ENCODE assay signal across 13 cellular contexts in genomic region chr5:60517094-60517694, GRCh38.
"Had no signal": no experiment of that assay in that cellular context is flagged by ENCODE, and none has a peak within 500 bp of the region (broad histone marks: within the 10 kb centered on the region; RNA-seq: fewer than 3 reads in every experiment).

No MANE protein-coding gene starts in this region.

- H3K27ac ChIP-seq: gastrocnemius medialis, right atrium auricular region, skin epidermis had no signal

- H3K4me3 Mint-ChIP-seq: activated T-cell treated with anti-CD3 and anti-CD28 coated beads, Interleukin-2, amount 50 U/mL, for 72 hours; central memory CD8-positive, alpha-beta T cell; immature natural killer cell; T-helper 1 cell treated with Interleukin-12 subunit alpha and Interleukin-12 subunit beta and Interleukin-4 antibody, amounts not matched to agents 30 μg/mL and 1 μg/mL, for 36 hours had no signal

- H3K4me3 ChIP-seq: ascending aorta, coronary artery, gastrocnemius medialis, prostate gland, right atrium auricular region, skin epidermis had no signal

- H3K27me3 Mint-ChIP-seq: central memory CD8-positive, alpha-beta T cell had no signal

- H3K9me3 Mint-ChIP-seq: activated T-cell treated with anti-CD3 and anti-CD28 coated beads, Interleukin-2, amount 50 U/mL, for 72 hours; central memory CD8-positive, alpha-beta T cell; T-helper 1 cell treated with Interleukin-12 subunit alpha and Interleukin-12 subunit beta and Interleukin-4 antibody, amounts not matched to agents 30 μg/mL and 1 μg/mL, for 36 hours had no signal

- DNase-seq: activated CD4-positive, CD25-positive, alpha-beta regulatory T cell treated with anti-CD3 and anti-CD28 coated beads, Interleukin-2, amount 50 U/mL, for 72 hours; activated effector memory CD4-positive, alpha-beta T cell treated with anti-CD3 and anti-CD28 coated beads, Interleukin-2, amount 50 U/mL, for 16 hours; activated naive CD4-positive, alpha-beta T cell treated with anti-CD3 and anti-CD28 coated beads, Interleukin-2, amount 50 U/mL, for 16 hours; activated T-cell treated with anti-CD3 and anti-CD28 coated beads, Interleukin-2, amount 50 U/mL, for 72 hours; gastrocnemius medialis; immature natural killer cell had no signal

- H3K36me3 ChIP-seq: ascending aorta, gastrocnemius medialis, prostate gland, right atrium auricular region had no signal

- H3K27ac Mint-ChIP-seq: activated T-cell treated with anti-CD3 and anti-CD28 coated beads, Interleukin-2, amount 50 U/mL, for 72 hours; immature natural killer cell; T-helper 1 cell treated with Interleukin-12 subunit alpha and Interleukin-12 subunit beta and Interleukin-4 antibody, amounts not matched to agents 30 μg/mL and 1 μg/mL, for 36 hours had no signal

- H3K9me3 ChIP-seq: ascending aorta, gastrocnemius medialis, prostate gland, right atrium auricular region had no signal

- H3K4me1 ChIP-seq: gastrocnemius medialis had no signal

- H3K27me3 ChIP-seq: ascending aorta, gastrocnemius medialis, right atrium auricular region had no signal

- ATAC-seq: activated T-cell treated with anti-CD3 and anti-CD28 coated beads, Interleukin-2, amount 50 U/mL, for 72 hours; gastrocnemius medialis had no signal

- H3K4me1 Mint-ChIP-seq: central memory CD8-positive, alpha-beta T cell; immature natural killer cell had no signal
